Comparison of ENCODE assay signal across 12 cellular contexts in genomic region chr9:123473226-123473625, GRCh38.
DNase-seq lines count a peak whose midpoint lies in the region; ATAC-seq, FAIRE-seq and TF ChIP-seq lines count a peak whose summit lies in the region.
"Had no signal": no experiment of that assay in that cellular context is flagged by ENCODE, and none has a peak within 500 bp of the region (broad histone marks: within the 10 kb centered on the region; RNA-seq: fewer than 3 reads in every experiment).

No MANE protein-coding gene starts in this region.

- 75% methylated on average over 8 of the region's 8 CpGs for WGBS in transverse colon (ENCODE audit: low coverage in 1 of 2), 2 donors
- WGBS in stomach, 5 donors, result 67 to 85% (median 81%) methylated on average over 8 of the region's 8 CpGs
- WGBS in small intestine, 3 donors, result 47 to 74% (median 72%) methylated on average over 8 of the region's 8 CpGs

- H3K4me3 ChIP-seq in left ventricle myocardium inferior, result no peak overlapping the region
- no peak overlapping the region for H3K4me3 ChIP-seq in transverse colon
- no peak overlapping the region for H3K4me3 ChIP-seq in stomach
- no peak overlapping the region for H3K4me3 ChIP-seq in small intestine (ENCODE audit: low read depth in 1 of 2, low read length in 2 of 2)
- H3K4me3 ChIP-seq: pancreas had no signal

- TF ChIP-seq EP300 in transverse colon (IDR thresholded peaks at IDR 0.05; ENCODE audit: low read depth), result no peak
- no peak for TF ChIP-seq EP300 in stomach (IDR thresholded peaks at IDR 0.05)

- in situ Hi-C loops in transverse colon (cut with MboI; ENCODE audit: low pct_ligation_motif_present in 1 of 4, low pct_unique_long_range_greater_than_20kb in 1 of 4, low sequenced_read_pairs in 3 of 4), result no loop called here

- TF ChIP-seq CTCF in left ventricle myocardium inferior (IDR thresholded peaks at IDR 0.05; ENCODE audit: borderline replicate concordance) (no peak), transverse colon (IDR thresholded peaks at IDR 0.05) (no peak), stomach (IDR thresholded peaks at IDR 0.05) (no peak)

- H3K9me3 ChIP-seq in left ventricle myocardium inferior (replicated peaks) (no peaks in the 10 kb centered on the region), transverse colon (no peaks in the 10 kb centered on the region), stomach (no peaks in the 10 kb centered on the region), small intestine (ENCODE audit: control insufficient read depth, low read depth) (no peaks in the 10 kb centered on the region)
- H3K9me3 ChIP-seq: pancreas had no signal

- H3K27me3 ChIP-seq in left ventricle myocardium inferior (ENCODE audit: low read depth) (no peaks in the 10 kb centered on the region), transverse colon (no peaks in the 10 kb centered on the region), stomach (no peaks in the 10 kb centered on the region), small intestine (ENCODE audit: control insufficient read depth in 2 of 2, insufficient read depth in 2 of 2, low read length in 2 of 2) (no peaks in the 10 kb centered on the region)
- H3K27me3 ChIP-seq: pancreas had no signal

- no peak for FAIRE-seq in small intestine (lab: Jason Lieb, UNC)
- FAIRE-seq: pancreas had no signal

- TF ChIP-seq POLR2A in transverse colon (IDR thresholded peaks at IDR 0.05) (no peak), stomach (IDR thresholded peaks at IDR 0.05) (no peak)

- intact Hi-C loops in Right ventricle myocardium superior (cut with DNase I), result no loop called here
- intact Hi-C loops in left ventricle myocardium inferior (cut with micrococcal nuclease), result no loop called here
- intact Hi-C loops in transverse colon (cut with DNase I; ENCODE audit: low total_unique reads), result no loop called here
- intact Hi-C loops in stomach (cut with DNase I; ENCODE audit: low total_unique reads), result no loop called here

- H3K4me1 ChIP-seq in left ventricle myocardium inferior (peaks cover 12% of the 10 kb centered on the region), transverse colon (peaks cover 0 to 4% (median 1%) of the 10 kb centered on the region in 4 donors), stomach (no peaks in the 10 kb centered on the region), small intestine (ENCODE audit: control insufficient read depth in 2 of 2, insufficient read depth in 1 of 2, low read depth in 1 of 2, low read length in 1 of 2) (no peaks in the 10 kb centered on the region)
- H3K4me1 ChIP-seq: pancreas had no signal

- H3K36me3 ChIP-seq in left ventricle myocardium inferior (no peaks in the 10 kb centered on the region), transverse colon (no peaks in the 10 kb centered on the region), stomach (no peaks in the 10 kb centered on the region), small intestine (ENCODE audit: control insufficient read depth in 2 of 2, insufficient read depth in 2 of 2, low read length in 2 of 2) (no peaks in the 10 kb centered on the region)
- H3K36me3 ChIP-seq: pancreas had no signal

- ATAC-seq in Right ventricle myocardium superior (ENCODE audit: poor library complexity), result peak; percentile 70
- ATAC-seq: activated T-helper 17 cell treated with anti-CD3 and anti-CD28 coated beads, Interleukin-2, amount 50 U/mL, for 72 hours had no signal

- no peak overlapping the region for H3K27ac ChIP-seq in left ventricle myocardium inferior (replicated peaks)
- no peak overlapping the region for H3K27ac ChIP-seq in transverse colon
- no peak overlapping the region for H3K27ac ChIP-seq in stomach
- no peak overlapping the region for H3K27ac ChIP-seq in small intestine (ENCODE audit: low read depth in 1 of 2, low read length in 1 of 2)
- H3K27ac ChIP-seq: pancreas had no signal

- DNase-seq in Right ventricle myocardium superior (no peak), left ventricle myocardium inferior (no peak), NCI-H524 treated with DMSO at 0.1 percent for 48 hours (lab: John Stamatoyannopoulos, UW) (peak; percentile 97), globus pallidus (ENCODE audit: low spot score) (peak; percentile 31), superior temporal gyrus (ENCODE audit: extremely low spot score) (peak; percentile 51), transverse colon (no peak), stomach (no peak), small intestine (no peak)
- DNase-seq: activated CD4-positive, alpha-beta T cell treated with anti-CD3 and anti-CD28 coated beads, Interleukin-2, amount 50 U/mL, for 48 hours; aorta had no signal

Comparison
In these comparisons a context has a peak if more than half of its experiments do, and no peak if none do; other contexts are left out.
1. DNase-seq: peak in NCI-H524 treated with DMSO at 0.1 percent for 48 hours (single experiment), globus pallidus (single experiment) and superior temporal gyrus (single experiment); none in Right ventricle myocardium superior (single experiment), left ventricle myocardium inferior (single experiment), transverse colon (single experiment), stomach (single experiment) and small intestine (single experiment).